In the genomic region with DNA sequence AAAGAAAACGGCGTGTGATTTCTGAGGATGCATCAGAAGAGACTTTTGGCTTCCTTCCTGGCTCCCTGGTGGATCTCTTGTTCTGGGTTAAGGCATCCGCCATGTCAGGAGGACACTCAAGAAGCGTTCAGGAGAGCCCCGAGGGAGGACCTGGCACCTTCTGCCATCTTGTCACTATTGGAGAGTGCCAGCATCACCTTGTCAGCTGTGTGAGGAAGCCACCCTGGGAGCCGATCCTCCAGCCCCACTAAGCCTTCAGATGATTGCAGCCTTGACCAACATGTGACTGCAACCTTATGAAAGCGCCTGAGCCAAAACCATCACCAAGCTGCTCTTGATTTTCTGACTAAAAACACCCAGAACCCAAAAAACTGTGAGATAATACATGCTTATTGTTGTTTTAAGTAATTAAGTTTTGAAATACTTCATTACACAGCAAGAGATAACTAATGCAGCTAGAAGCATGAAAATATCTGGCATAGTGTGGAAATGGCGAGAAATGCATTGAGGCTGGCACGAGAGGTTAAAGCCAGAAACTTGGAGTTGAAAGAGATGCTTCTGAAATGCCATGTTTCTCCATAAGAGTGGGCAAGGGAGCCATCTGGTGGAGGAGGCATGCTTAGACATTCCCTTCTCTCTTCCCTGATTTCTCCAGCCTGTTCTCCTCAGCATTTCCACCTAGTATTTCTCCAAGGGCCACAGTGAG, we compare ENCODE assay signal across 1 cellular context.
TF ChIP-seq lines count a peak whose summit lies in the region.

No MANE protein-coding gene starts in this region.

TF ChIP-seq in WTC11, 78 proteins besides CTCF, POLR2A, EP300 and RAD21 (continued from another document):
- TF ChIP-seq, protein P1, sequence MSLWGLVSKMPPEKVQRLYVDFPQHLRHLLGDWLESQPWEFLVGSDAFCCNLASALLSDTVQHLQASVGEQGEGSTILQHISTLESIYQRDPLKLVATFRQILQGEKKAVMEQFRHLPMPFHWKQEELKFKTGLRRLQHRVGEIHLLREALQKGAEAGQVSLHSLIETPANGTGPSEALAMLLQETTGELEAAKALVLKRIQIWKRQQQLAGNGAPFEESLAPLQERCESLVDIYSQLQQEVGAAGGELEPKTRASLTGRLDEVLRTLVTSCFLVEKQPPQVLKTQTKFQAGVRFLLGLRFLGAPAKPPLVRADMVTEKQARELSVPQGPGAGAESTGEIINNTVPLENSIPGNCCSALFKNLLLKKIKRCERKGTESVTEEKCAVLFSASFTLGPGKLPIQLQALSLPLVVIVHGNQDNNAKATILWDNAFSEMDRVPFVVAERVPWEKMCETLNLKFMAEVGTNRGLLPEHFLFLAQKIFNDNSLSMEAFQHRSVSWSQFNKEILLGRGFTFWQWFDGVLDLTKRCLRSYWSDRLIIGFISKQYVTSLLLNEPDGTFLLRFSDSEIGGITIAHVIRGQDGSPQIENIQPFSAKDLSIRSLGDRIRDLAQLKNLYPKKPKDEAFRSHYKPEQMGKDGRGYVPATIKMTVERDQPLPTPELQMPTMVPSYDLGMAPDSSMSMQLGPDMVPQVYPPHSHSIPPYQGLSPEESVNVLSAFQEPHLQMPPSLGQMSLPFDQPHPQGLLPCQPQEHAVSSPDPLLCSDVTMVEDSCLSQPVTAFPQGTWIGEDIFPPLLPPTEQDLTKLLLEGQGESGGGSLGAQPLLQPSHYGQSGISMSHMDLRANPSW (CRISPR knock-in tag; conservative IDR thresholded peaks at IDR 0.05; ENCODE audit: low read depth) = no peak
- TF ChIP-seq MXD4 (CRISPR knock-in tag; IDR thresholded peaks at IDR 0.05; ENCODE audit: borderline replicate concordance) = no peak
- TF ChIP-seq CREM (CRISPR knock-in tag; IDR thresholded peaks at IDR 0.05) = no peak
- no peak for TF ChIP-seq TP53 (CRISPR knock-in tag; IDR thresholded peaks at IDR 0.05)
- TF ChIP-seq, protein P2, sequence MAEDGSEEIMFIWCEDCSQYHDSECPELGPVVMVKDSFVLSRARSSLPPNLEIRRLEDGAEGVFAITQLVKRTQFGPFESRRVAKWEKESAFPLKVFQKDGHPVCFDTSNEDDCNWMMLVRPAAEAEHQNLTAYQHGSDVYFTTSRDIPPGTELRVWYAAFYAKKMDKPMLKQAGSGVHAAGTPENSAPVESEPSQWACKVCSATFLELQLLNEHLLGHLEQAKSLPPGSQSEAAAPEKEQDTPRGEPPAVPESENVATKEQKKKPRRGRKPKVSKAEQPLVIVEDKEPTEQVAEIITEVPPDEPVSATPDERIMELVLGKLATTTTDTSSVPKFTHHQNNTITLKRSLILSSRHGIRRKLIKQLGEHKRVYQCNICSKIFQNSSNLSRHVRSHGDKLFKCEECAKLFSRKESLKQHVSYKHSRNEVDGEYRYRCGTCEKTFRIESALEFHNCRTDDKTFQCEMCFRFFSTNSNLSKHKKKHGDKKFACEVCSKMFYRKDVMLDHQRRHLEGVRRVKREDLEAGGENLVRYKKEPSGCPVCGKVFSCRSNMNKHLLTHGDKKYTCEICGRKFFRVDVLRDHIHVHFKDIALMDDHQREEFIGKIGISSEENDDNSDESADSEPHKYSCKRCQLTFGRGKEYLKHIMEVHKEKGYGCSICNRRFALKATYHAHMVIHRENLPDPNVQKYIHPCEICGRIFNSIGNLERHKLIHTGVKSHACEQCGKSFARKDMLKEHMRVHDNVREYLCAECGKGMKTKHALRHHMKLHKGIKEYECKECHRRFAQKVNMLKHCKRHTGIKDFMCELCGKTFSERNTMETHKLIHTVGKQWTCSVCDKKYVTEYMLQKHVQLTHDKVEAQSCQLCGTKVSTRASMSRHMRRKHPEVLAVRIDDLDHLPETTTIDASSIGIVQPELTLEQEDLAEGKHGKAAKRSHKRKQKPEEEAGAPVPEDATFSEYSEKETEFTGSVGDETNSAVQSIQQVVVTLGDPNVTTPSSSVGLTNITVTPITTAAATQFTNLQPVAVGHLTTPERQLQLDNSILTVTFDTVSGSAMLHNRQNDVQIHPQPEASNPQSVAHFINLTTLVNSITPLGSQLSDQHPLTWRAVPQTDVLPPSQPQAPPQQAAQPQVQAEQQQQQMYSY (CRISPR knock-in tag; IDR thresholded peaks at IDR 0.05) = no peak
